In the genomic region with DNA sequence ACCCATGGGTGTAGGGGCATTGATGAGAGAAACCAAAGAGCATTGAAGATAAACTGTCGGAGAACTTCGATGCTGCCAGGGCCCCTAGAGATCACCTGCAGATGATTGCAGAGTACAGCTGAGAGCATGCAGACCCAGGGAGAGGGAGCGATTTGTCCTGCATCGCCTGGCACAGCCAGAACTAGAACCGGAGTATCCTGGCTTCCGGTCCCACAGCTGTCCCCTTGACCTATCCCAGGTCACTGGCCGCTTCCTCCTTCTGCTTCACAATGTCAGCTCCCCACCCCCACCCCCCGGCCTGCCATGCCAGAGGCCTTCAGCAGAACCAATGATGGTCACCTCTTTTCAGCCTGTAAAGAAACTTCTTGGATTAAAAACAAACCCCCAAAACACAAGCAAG, we compare ENCODE assay signal across 23 cellular contexts.
"Had no signal": no experiment of that assay in that cellular context is flagged by ENCODE, and none has a peak within 500 bp of the region (broad histone marks: within the 10 kb centered on the region; RNA-seq: fewer than 3 reads in every experiment).

No MANE protein-coding gene starts in this region.

- H3K36me3 ChIP-seq: MG63, SJSA1 had no signal

- DNase-seq: IMR-90, Karpas-422, KG1, MG63, NCI-H1092, NCI-H1105 treated with DMSO at 0.1 percent for 48 hours, NCI-H1417 treated with DMSO at 0.1 percent for 48 hours, NCI-H146, NCI-H1694 treated with DMSO at 0.1 percent for 48 hours, NCI-H1930, NCI-H2081, NCI-H2107, NCI-H226, NCI-H446, NCI-H510A, NCI-H524 treated with DMSO at 0.1 percent for 48 hours, NCI-H69, NCI-H774, Right ventricle myocardium superior, RPMI8226, SIG-M5 had no signal

- H3K9me3 ChIP-seq: SJSA1 had no signal

- H3K4me3 ChIP-seq: MG63, SJSA1, SK-N-MC had no signal

- H3K27ac ChIP-seq: SJSA1 had no signal

- H3K27me3 ChIP-seq: MG63, SJSA1 had no signal
